In the genomic region with DNA sequence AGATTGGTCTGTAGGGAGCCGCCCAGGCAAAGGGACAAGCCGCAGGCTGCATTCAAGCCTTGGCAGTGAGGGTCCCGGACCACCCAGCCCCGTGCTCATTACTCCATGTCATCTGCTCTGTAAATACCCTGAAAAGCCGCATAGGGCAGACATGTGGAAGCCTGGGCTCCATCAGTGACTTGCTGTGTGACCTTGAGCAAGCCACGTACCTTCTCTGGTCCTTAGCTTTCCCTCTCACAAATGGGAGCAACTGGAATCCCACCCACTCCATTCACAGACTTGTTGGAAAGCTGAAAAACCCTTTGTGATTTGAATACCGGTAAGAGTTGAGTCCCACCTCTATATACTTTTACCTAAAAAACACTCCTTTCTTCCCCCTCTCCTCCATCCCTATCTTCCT, we compare ENCODE assay signal across 30 cellular contexts. TPM values are rescaled to one million over a fixed set of nuclear protein-coding genes. Genes with fewer than 3 reads are reported as not detected.
"Had no signal": no experiment of that assay in that cellular context is flagged by ENCODE, and none has a peak within 500 bp of the region (broad histone marks: within the 10 kb centered on the region; RNA-seq: fewer than 3 reads in every experiment).

No MANE protein-coding gene starts in this region.

- H3K4me1 ChIP-seq: pancreas, prostate gland had no signal

- H3K4me2 ChIP-seq: neural progenitor cell had no signal

- H3K36me3 Mint-ChIP-seq: immature natural killer cell, natural killer cell, neural progenitor cell had no signal

- H3K4me3 Mint-ChIP-seq: immature natural killer cell; naive B cell; natural killer cell; nephron progenitor cell; neural progenitor cell; stimulated activated effector memory CD8-positive, alpha-beta T cell treated with anti-CD3 and anti-CD28 coated beads, Interleukin-12 subunit alpha, Interleukin-12 subunit beta, amount 100 ng/mL, for 72 hours; stimulated activated naive CD8-positive, alpha-beta T cell treated with anti-CD3 and anti-CD28 coated beads, Interleukin-15, amount 100 ng/mL, for 72 hours had no signal

- H3K36me3 ChIP-seq: neural progenitor cell, pancreas, prostate gland had no signal

- H3K9me3 ChIP-seq: left lung, lower lobe of right lung, pancreas, prostate gland, sigmoid colon, spleen, tibial nerve, upper lobe of left lung, vagina had no signal

- ATAC-seq: left colon; left lung; lower lobe of right lung; natural killer cell; pancreas; right cardiac atrium; stimulated activated effector memory CD8-positive, alpha-beta T cell treated with anti-CD3 and anti-CD28 coated beads, Interleukin-12 subunit alpha, Interleukin-12 subunit beta, amount 100 ng/mL, for 72 hours; stimulated activated naive CD8-positive, alpha-beta T cell treated with anti-CD3 and anti-CD28 coated beads, Interleukin-15, amount 100 ng/mL, for 72 hours had no signal

- H3K4me3 ChIP-seq: left lung, lower lobe of right lung, neural progenitor cell, pancreas, prostate gland, sigmoid colon, spleen, tibial nerve, upper lobe of left lung, vagina had no signal

- DNase-seq: hypothalamus; immature natural killer cell; kidney; left colon; left lung; lower lobe of right lung; mammary epithelial cell; mesenchymal stem cell; naive B cell; natural killer cell; nephron progenitor cell; pancreas; posterior cingulate gyrus; retina; sigmoid colon; small intestine; spleen; stimulated activated CD4-positive, alpha-beta T cell treated with anti-CD3 and anti-CD28 coated beads, Interleukin-4, amount 100 ng/mL, for 24 hours; stimulated activated naive CD4-positive, alpha-beta T cell treated with Interleukin-2 at 50 U/mL for 16 hours; stimulated activated naive CD8-positive, alpha-beta T cell treated with anti-CD3 and anti-CD28 coated beads, Interleukin-15, amount 100 ng/mL, for 72 hours; substantia nigra; upper lobe of left lung had no signal

- FAIRE-seq: islet of Langerhans, kidney, pancreas, small intestine had no signal

- H3K27ac ChIP-seq: left lung, lower lobe of right lung, neural progenitor cell, pancreas, prostate gland, sigmoid colon, spleen, tibial nerve, upper lobe of left lung, vagina had no signal

- H3K9me3 Mint-ChIP-seq: immature natural killer cell; naive B cell; natural killer cell; nephron progenitor cell; neural progenitor cell; stimulated activated effector memory CD8-positive, alpha-beta T cell treated with anti-CD3 and anti-CD28 coated beads, Interleukin-12 subunit alpha, Interleukin-12 subunit beta, amount 100 ng/mL, for 72 hours; stimulated activated naive CD8-positive, alpha-beta T cell treated with anti-CD3 and anti-CD28 coated beads, Interleukin-15, amount 100 ng/mL, for 72 hours had no signal

- H3K27ac Mint-ChIP-seq: immature natural killer cell; naive B cell; natural killer cell; nephron progenitor cell; neural progenitor cell; stimulated activated effector memory CD8-positive, alpha-beta T cell treated with anti-CD3 and anti-CD28 coated beads, Interleukin-12 subunit alpha, Interleukin-12 subunit beta, amount 100 ng/mL, for 72 hours; stimulated activated naive CD8-positive, alpha-beta T cell treated with anti-CD3 and anti-CD28 coated beads, Interleukin-15, amount 100 ng/mL, for 72 hours had no signal

- H3K27me3 Mint-ChIP-seq: naive B cell; stimulated activated naive CD8-positive, alpha-beta T cell treated with anti-CD3 and anti-CD28 coated beads, Interleukin-15, amount 100 ng/mL, for 72 hours had no signal

RNA-seq across cellular contexts. Expression of a gene that starts 35.3 kb away (rescaled TPM):
- total RNA-seq: mammary epithelial cell, osteoblast had no signal
- polyA plus RNA-seq: mammary epithelial cell had no signal
